Comparison of ENCODE assay signal across 8 cellular contexts in the genomic region with DNA sequence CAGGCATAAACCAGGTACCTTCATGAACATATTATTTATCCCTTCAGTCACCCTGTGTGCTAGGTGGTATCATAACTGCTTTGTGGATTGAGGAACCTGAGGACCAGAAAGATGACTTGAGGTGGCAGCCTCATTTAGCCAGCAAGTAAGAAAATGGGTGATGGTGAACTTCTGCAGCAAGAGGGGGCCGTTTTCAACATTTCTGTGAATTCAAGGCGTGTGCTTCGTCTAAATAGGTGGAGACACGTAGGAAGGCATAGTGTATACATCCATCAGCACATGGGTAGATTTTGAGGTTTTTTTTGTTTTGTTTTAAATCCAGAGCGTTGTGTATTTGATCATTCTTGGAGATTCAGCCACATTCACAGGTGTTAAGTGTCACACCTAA.
A peak's percentile ranks its signal among the peaks of the same experiment; 100 is the strongest.
DNase-seq lines count a peak whose midpoint lies in the region; ATAC-seq and TF ChIP-seq lines count a peak whose summit lies in the region.

No MANE protein-coding gene starts in this region.

- ATAC-seq in body of pancreas, result no peak
- no peak for ATAC-seq in naive thymus-derived CD8-positive, alpha-beta T cell

- no peaks in the 10 kb centered on the region for H3K9me3 ChIP-seq in BLaER1 treated with 17β-estradiol and CSF1 and Interleukin-3, amounts not matched to agents 10 nM and 100 nM (replicated peaks in 1 of 11)
- H3K9me3 ChIP-seq in KOPT-K1 (ENCODE audit: insufficient read depth, low read length, poor library complexity, severe bottlenecking), result no peaks in the 10 kb centered on the region
- H3K9me3 ChIP-seq in body of pancreas, result no peaks in the 10 kb centered on the region

- peak overlapping the region; percentile 85 to 98 (median 92) for H3K4me2 ChIP-seq in BLaER1 treated with 17β-estradiol and CSF1 and Interleukin-3, amounts not matched to agents 10 nM and 100 nM

- no peak for TF ChIP-seq POLR2A in body of pancreas (IDR thresholded peaks at IDR 0.05)

- H3K9ac ChIP-seq in BLaER1 treated with 17β-estradiol and CSF1 and Interleukin-3, amounts not matched to agents 10 nM and 100 nM, result peak overlapping the region in 5 of 11 experiments; percentile 51 to 79 (median 76); a peak in 4 of 22 replicates

- peaks cover 0 to 97% (median 62%) of the 10 kb centered on the region in 11 experiments; a peak in 16 of 22 replicates for H4K20me1 ChIP-seq in BLaER1 treated with 17β-estradiol and CSF1 and Interleukin-3, amounts not matched to agents 10 nM and 100 nM

- TF ChIP-seq CTCF in body of pancreas (IDR thresholded peaks at IDR 0.05), result no peak

- no peak overlapping the region for H3K4me3 ChIP-seq in BLaER1 treated with 17β-estradiol and CSF1 and Interleukin-3, amounts not matched to agents 10 nM and 100 nM
- no peak overlapping the region for H3K4me3 ChIP-seq in body of pancreas

- peaks cover 55 to 100% (median 97%) of the 10 kb centered on the region in 4 donors for H3K4me1 Mint-ChIP-seq in naive thymus-derived CD8-positive, alpha-beta T cell

- H3K27ac ChIP-seq in BLaER1 treated with 17β-estradiol and CSF1 and Interleukin-3, amounts not matched to agents 10 nM and 100 nM, result peak overlapping the region in 9 of 11 experiments; percentile 76 to 94 (median 82); a peak in 17 of 22 replicates
- H3K27ac ChIP-seq in KOPT-K1 (ENCODE audit: low read depth, low read length, poor library complexity, severe bottlenecking), result peak overlapping the region; percentile 93
- peak overlapping the region; percentile 82 to 97 (median 88) for H3K27ac ChIP-seq in body of pancreas

- no peaks in the 10 kb centered on the region for H3K9me3 Mint-ChIP-seq in naive thymus-derived CD8-positive, alpha-beta T cell

- peaks cover 0 to 59% (median 32%) of the 10 kb centered on the region in 11 experiments; a peak in 15 of 22 replicates for H3K36me3 ChIP-seq in BLaER1 treated with 17β-estradiol and CSF1 and Interleukin-3, amounts not matched to agents 10 nM and 100 nM
- H3K36me3 ChIP-seq in KOPT-K1 (ENCODE audit: insufficient read depth, low read length) (peaks cover 13% of the 10 kb centered on the region; the same call in 1 of the 2 replicates), body of pancreas (replicated peaks in 1 of 2; ENCODE audit: insufficient read depth in 1 of 2, low read depth in 2 of 2) (no peaks in the 10 kb centered on the region)

- H3K27me3 Mint-ChIP-seq in naive thymus-derived CD8-positive, alpha-beta T cell, result no peaks in the 10 kb centered on the region

- DNase-seq in body of pancreas (no peak), mucosa of gallbladder (ENCODE audit: low spot score) (no peak), NCI-H2107 treated with DMSO at 0.1 percent for 48 hours (lab: John Stamatoyannopoulos, UW; ENCODE audit: unreplicated experiment) (no peak), NCI-H2029 treated with DMSO at 0.1 percent for 48 hours (lab: John Stamatoyannopoulos, UW) (no peak), DMS153 treated with DMSO at 0.1 percent for 48 hours (lab: John Stamatoyannopoulos, UW; ENCODE audit: unreplicated experiment) (no peak)
- DNase-seq in naive thymus-derived CD8-positive, alpha-beta T cell, result no peak

- WGBS in body of pancreas, 2 donors, result 60 to 75% methylated on average over 5 of the region's 5 CpGs

- POLR2A ChIA-PET in naive thymus-derived CD8-positive, alpha-beta T cell (lab: Charles Lee), result interaction anchor here (1.3 to 18.3 kb wide), 9 partner anchors 12 to 46 kb away, joined by 3 to 331 read pairs (median 8); no protein-coding TSS in a partner anchor

- peak overlapping the region; percentile 94 to 99 (median 98) for H3K27ac Mint-ChIP-seq in naive thymus-derived CD8-positive, alpha-beta T cell

- intact Hi-C loops in body of pancreas (cut with DNase I), result no loop called here

- peaks cover 93 to 100% (median 99%) of the 10 kb centered on the region in 10 experiments for H3K4me1 ChIP-seq in BLaER1 treated with 17β-estradiol and CSF1 and Interleukin-3, amounts not matched to agents 10 nM and 100 nM
- H3K4me1 ChIP-seq in body of pancreas, result peaks cover 100% of the 10 kb centered on the region

- no peaks in the 10 kb centered on the region for H3K27me3 ChIP-seq in BLaER1 treated with 17β-estradiol and CSF1 and Interleukin-3, amounts not matched to agents 10 nM and 100 nM
- no peaks in the 10 kb centered on the region for H3K27me3 ChIP-seq in body of pancreas

- H3K36me3 Mint-ChIP-seq in naive thymus-derived CD8-positive, alpha-beta T cell, result peaks cover 0 to 6% (median 4%) of the 10 kb centered on the region in 3 donors

- peak overlapping the region; percentile 9 to 93 (median 87) for H3K4me3 Mint-ChIP-seq in naive thymus-derived CD8-positive, alpha-beta T cell
